ENCODE assay signal across 1 cellular context in genomic region chr11:61747389-61748285, GRCh38.
TF ChIP-seq lines count a peak whose summit lies in the region.

No MANE protein-coding gene starts in this region.

TF ChIP-seq in HepG2, 621 proteins besides CTCF, POLR2A, EP300 and RAD21 (continued from another document and continues in another):
- TF ChIP-seq ZGPAT (CRISPR knock-in tag; IDR thresholded peaks at IDR 0.05) (peak; percentile 65; the same call in 1 of the 2 replicates), FOXO1 (CRISPR knock-in tag; IDR thresholded peaks at IDR 0.05) (peak; percentile 68), ZFP1 (CRISPR knock-in tag; IDR thresholded peaks at IDR 0.05) (peak; percentile 41; the same call in 1 of the 2 replicates), KDM1A (CRISPR knock-in tag; IDR thresholded peaks at IDR 0.05) (no peak), ZNF772 (CRISPR knock-in tag; IDR thresholded peaks at IDR 0.05) (peak; percentile 42; the same call in 1 of the 2 replicates), MIXL1 (CRISPR knock-in tag; IDR thresholded peaks at IDR 0.05) (0 out of 2 replicates have a peak, but pooled peaks have one; percentile 34), HOXA3 (CRISPR knock-in tag; IDR thresholded peaks at IDR 0.05) (peak; percentile 28; the same call in 1 of the 2 replicates), THRA (CRISPR knock-in tag; IDR thresholded peaks at IDR 0.05; ENCODE audit: borderline replicate concordance) (peak; percentile 53; the same call in 1 of the 2 replicates), ZNF558 (CRISPR knock-in tag; IDR thresholded peaks at IDR 0.05; ENCODE audit: borderline replicate concordance) (no peak), ATF1 (CRISPR knock-in tag; IDR thresholded peaks at IDR 0.05) (no peak), HCFC1 (IDR thresholded peaks at IDR 0.05; ENCODE audit: low read depth, low read length) (no peak), SOX13 (IDR thresholded peaks at IDR 0.05) (no peak), SOX13 (CRISPR knock-in tag; conservative IDR thresholded peaks at IDR 0.05 in 1 of 2, IDR thresholded peaks at IDR 0.05 in 1 of 2) (peak in 1 of 2 experiments; percentile 45; a peak in 1 of 4 replicates), HNRNPL (IDR thresholded peaks at IDR 0.05; ENCODE audit: low read depth, low read length) (no peak), ZNF33A (CRISPR knock-in tag; IDR thresholded peaks at IDR 0.05; ENCODE audit: borderline replicate concordance) (no peak), PITX1 (CRISPR knock-in tag; IDR thresholded peaks at IDR 0.05) (peak; percentile 30; the same call in 1 of the 2 replicates), CREB3 (CRISPR knock-in tag; IDR thresholded peaks at IDR 0.05) (no peak), ZNF549 (CRISPR knock-in tag; IDR thresholded peaks at IDR 0.05) (no peak), SSRP1 (CRISPR knock-in tag; IDR thresholded peaks at IDR 0.05) (no peak), ZNF446 (CRISPR knock-in tag; IDR thresholded peaks at IDR 0.05) (no peak), ZNF598 (CRISPR knock-in tag; IDR thresholded peaks at IDR 0.05; ENCODE audit: borderline replicate concordance) (peak; percentile 55; the same call in 1 of the 2 replicates), CAMTA2 (CRISPR knock-in tag; IDR thresholded peaks at IDR 0.05; ENCODE audit: borderline replicate concordance) (0 out of 2 replicates have a peak, but pooled peaks have one; percentile 58), NFE2L2 (IDR thresholded peaks at IDR 0.05; ENCODE audit: low read length) (no peak), ZNF331 (CRISPR knock-in tag; IDR thresholded peaks at IDR 0.05) (peak; percentile 87), RBFOX2 (IDR thresholded peaks at IDR 0.05; ENCODE audit: low read depth, low read length) (0 out of 2 replicates have a peak, but pooled peaks have one; percentile 27), ZXDC (CRISPR knock-in tag; IDR thresholded peaks at IDR 0.05) (no peak), RARA (CRISPR knock-in tag; IDR thresholded peaks at IDR 0.05) (peak; percentile 70; the same call in 1 of the 2 replicates), PAXIP1 (CRISPR knock-in tag; conservative IDR thresholded peaks at IDR 0.05) (peak; percentile 38), ZNF292 (CRISPR knock-in tag; IDR thresholded peaks at IDR 0.05; ENCODE audit: borderline replicate concordance, low read depth) (0 out of 2 replicates have a peak, but pooled peaks have one; percentile 46), NCOR1 (IDR thresholded peaks at IDR 0.05; ENCODE audit: borderline replicate concordance, low read length) (no peak), PHF21A (CRISPR knock-in tag; IDR thresholded peaks at IDR 0.05) (peak; percentile 70; the same call in 1 of the 2 replicates), IRX3 (CRISPR knock-in tag; IDR thresholded peaks at IDR 0.05; ENCODE audit: borderline replicate concordance, low read depth) (no peak), REPIN1 (CRISPR knock-in tag; IDR thresholded peaks at IDR 0.05; ENCODE audit: borderline replicate concordance, low read depth) (peak; percentile 51; the same call in 1 of the 2 replicates), ATF7 (IDR thresholded peaks at IDR 0.05) (no peak), ATF7 (CRISPR knock-in tag; IDR thresholded peaks at IDR 0.05) (no peak), BCLAF1 (IDR thresholded peaks at IDR 0.05) (no peak), ZNF260 (CRISPR knock-in tag; IDR thresholded peaks at IDR 0.05; ENCODE audit: borderline replicate concordance, low read depth) (0 out of 2 replicates have a peak, but pooled peaks have one; percentile 41), MXI1 (IDR thresholded peaks at IDR 0.05; ENCODE audit: borderline replicate concordance, low read depth, low read length) (0 out of 3 replicates have a peak, but pooled peaks have one; percentile 8), ZNF550 (CRISPR knock-in tag; IDR thresholded peaks at IDR 0.05; ENCODE audit: borderline replicate concordance) (0 out of 2 replicates have a peak, but pooled peaks have one; percentile 12), ZNF562 (CRISPR knock-in tag; IDR thresholded peaks at IDR 0.05; ENCODE audit: borderline replicate concordance) (no peak), DPF2 (CRISPR knock-in tag; IDR thresholded peaks at IDR 0.05; ENCODE audit: borderline replicate concordance, low read depth) (0 out of 2 replicates have a peak, but pooled peaks have one; percentile 36), ESRRA (CRISPR knock-in tag; IDR thresholded peaks at IDR 0.05; ENCODE audit: low read depth) (no peak), ATF2 (CRISPR knock-in tag; IDR thresholded peaks at IDR 0.05) (peak; percentile 52; the same call in 1 of the 2 replicates), NPAS2 (CRISPR knock-in tag; IDR thresholded peaks at IDR 0.05; ENCODE audit: borderline replicate concordance) (no peak), ZNF770 (CRISPR knock-in tag; IDR thresholded peaks at IDR 0.05) (peak; percentile 65; the same call in 1 of the 2 replicates), ZNF546 (CRISPR knock-in tag; conservative IDR thresholded peaks at IDR 0.05) (no peak), MED1 (CRISPR knock-in tag; IDR thresholded peaks at IDR 0.05) (peak; percentile 39; the same call in 1 of the 2 replicates), GLI4 (CRISPR knock-in tag; IDR thresholded peaks at IDR 0.05; ENCODE audit: borderline replicate concordance) (no peak), RBM22 (optimal IDR thresholded peaks at IDR 0.05; ENCODE audit: low read length) (no peak), SP140L (CRISPR knock-in tag; IDR thresholded peaks at IDR 0.05; ENCODE audit: borderline replicate concordance) (no peak), ZNF451 (CRISPR knock-in tag; IDR thresholded peaks at IDR 0.05) (peak; percentile 57; the same call in 1 of the 2 replicates), WIZ (CRISPR knock-in tag; IDR thresholded peaks at IDR 0.05) (no peak), SIN3A (IDR thresholded peaks at IDR 0.05; ENCODE audit: borderline replicate concordance, low read depth, low read length) (no peak), MYC (CRISPR knock-in tag; IDR thresholded peaks at IDR 0.05; ENCODE audit: borderline replicate concordance) (no peak)
